ENCODE assay signal across 25 cellular contexts in genomic region chr1:153306303-153307220, GRCh38. TPM values are rescaled to one million over a fixed set of nuclear protein-coding genes. Genes with fewer than 3 reads are reported as not detected.
"Had no signal": no experiment of that assay in that cellular context is flagged by ENCODE, and none has a peak within 500 bp of the region (broad histone marks: within the 10 kb centered on the region; RNA-seq: fewer than 3 reads in every experiment).

No MANE protein-coding gene starts in this region.

- H3K36me3 ChIP-seq: cardiac muscle cell, neutrophil, pancreas, stomach had no signal

- H3K27ac Mint-ChIP-seq: activated naive CD8-positive, alpha-beta T cell treated with anti-CD3 and anti-CD28 coated beads for 36 hours; activated T-helper 1 cell treated with anti-CD3 and anti-CD28 coated beads, Interleukin-12 subunit alpha, Interleukin-12 subunit beta, Interleukin-2, Interleukin-4 antibody, amounts not matched to agents 30 ng/mL and 10 ng/mL and 1 ng/mL, durations not matched to agents 14 hours and 24 hours and 36 hours; naive thymus-derived CD8-positive, alpha-beta T cell; stimulated activated effector memory CD8-positive, alpha-beta T cell treated with anti-CD3 and anti-CD28 coated beads, Interleukin-12 subunit alpha, Interleukin-12 subunit beta, amount 100 ng/mL, for 72 hours; type B pancreatic cell had no signal

- H3K27me3 Mint-ChIP-seq: activated naive CD8-positive, alpha-beta T cell treated with anti-CD3 and anti-CD28 coated beads for 36 hours had no signal

- H3K4me1 Mint-ChIP-seq: activated naive CD8-positive, alpha-beta T cell treated with anti-CD3 and anti-CD28 coated beads for 36 hours; stimulated activated effector memory CD8-positive, alpha-beta T cell treated with anti-CD3 and anti-CD28 coated beads, Interleukin-12 subunit alpha, Interleukin-12 subunit beta, amount 100 ng/mL, for 72 hours had no signal

- H3K36me3 Mint-ChIP-seq: activated naive CD8-positive, alpha-beta T cell treated with anti-CD3 and anti-CD28 coated beads for 36 hours; naive thymus-derived CD8-positive, alpha-beta T cell; stimulated activated effector memory CD8-positive, alpha-beta T cell treated with anti-CD3 and anti-CD28 coated beads, Interleukin-12 subunit alpha, Interleukin-12 subunit beta, amount 100 ng/mL, for 72 hours; type B pancreatic cell had no signal

- H3K27ac ChIP-seq: cardiac muscle cell, epithelial cell of prostate, foreskin keratinocyte, hepatocyte, neutrophil, pancreas, stomach, VCaP had no signal

- H3K4me2 ChIP-seq: hepatocyte, smooth muscle cell had no signal

- ATAC-seq: foreskin keratinocyte; left cardiac atrium; naive thymus-derived CD8-positive, alpha-beta T cell; pancreas; sciatic nerve; stimulated activated effector memory CD8-positive, alpha-beta T cell treated with anti-CD3 and anti-CD28 coated beads, Interleukin-12 subunit alpha, Interleukin-12 subunit beta, amount 100 ng/mL, for 72 hours had no signal

- H3K9me3 ChIP-seq: neutrophil, pancreas, stomach had no signal

- H3K4me1 ChIP-seq: foreskin keratinocyte, pancreas, stomach had no signal

- H3K9me3 Mint-ChIP-seq: activated naive CD8-positive, alpha-beta T cell treated with anti-CD3 and anti-CD28 coated beads for 36 hours; activated T-helper 1 cell treated with anti-CD3 and anti-CD28 coated beads, Interleukin-12 subunit alpha, Interleukin-12 subunit beta, Interleukin-2, Interleukin-4 antibody, amounts not matched to agents 30 ng/mL and 10 ng/mL and 1 ng/mL, durations not matched to agents 14 hours and 24 hours and 36 hours; naive thymus-derived CD8-positive, alpha-beta T cell; stimulated activated effector memory CD8-positive, alpha-beta T cell treated with anti-CD3 and anti-CD28 coated beads, Interleukin-12 subunit alpha, Interleukin-12 subunit beta, amount 100 ng/mL, for 72 hours; type B pancreatic cell had no signal

- H3K4me3 ChIP-seq: cardiac muscle cell, hepatocyte, pancreas, smooth muscle cell, stomach had no signal

- H3K27me3 ChIP-seq: hepatocyte, pancreas had no signal

- DNase-seq: activated CD4-positive, alpha-beta T cell treated with anti-CD3 and anti-CD28 coated beads, Interleukin-2, amount 50 U/mL, for 48 hours; activated naive CD4-positive, alpha-beta T cell; activated naive CD8-positive, alpha-beta T cell treated with anti-CD3 and anti-CD28 coated beads for 36 hours; amygdala; foreskin keratinocyte; left cardiac atrium; mesenchymal stem cell; naive thymus-derived CD8-positive, alpha-beta T cell; pancreas; stimulated activated CD4-positive, alpha-beta T cell treated with anti-CD3 and anti-CD28 coated beads, Interleukin-4, amount 100 ng/mL, for 1 hour; stomach had no signal

- H3K4me3 Mint-ChIP-seq: activated naive CD8-positive, alpha-beta T cell treated with anti-CD3 and anti-CD28 coated beads for 36 hours; activated T-helper 1 cell treated with anti-CD3 and anti-CD28 coated beads, Interleukin-12 subunit alpha, Interleukin-12 subunit beta, Interleukin-2, Interleukin-4 antibody, amounts not matched to agents 30 ng/mL and 10 ng/mL and 1 ng/mL, durations not matched to agents 14 hours and 24 hours and 36 hours; naive thymus-derived CD8-positive, alpha-beta T cell; stimulated activated effector memory CD8-positive, alpha-beta T cell treated with anti-CD3 and anti-CD28 coated beads, Interleukin-12 subunit alpha, Interleukin-12 subunit beta, amount 100 ng/mL, for 72 hours; type B pancreatic cell had no signal

RNA-seq across cellular contexts. Expression of gene PGLYRP3, which starts 6.2 kb away (rescaled TPM):
- total RNA-seq: activated naive CD8-positive, alpha-beta T cell treated with anti-CD3 and anti-CD28 coated beads for 36 hours; activated T-helper 1 cell treated with anti-CD3 and anti-CD28 coated beads, Interleukin-12 subunit alpha, Interleukin-12 subunit beta, Interleukin-2, Interleukin-4 antibody, amounts not matched to agents 30 ng/mL and 10 ng/mL and 1 ng/mL, durations not matched to agents 14 hours and 24 hours and 36 hours; cardiac muscle cell; dermis microvascular lymphatic vessel endothelial cell; fibroblast of lung; foreskin keratinocyte; hepatocyte; left cardiac atrium; mucosa of gallbladder; naive thymus-derived CD8-positive, alpha-beta T cell; pancreas; sciatic nerve; smooth muscle cell; stomach; temporal lobe had no signal

RNA-seq across cellular contexts. Expression of gene PGLYRP4, which starts 42.1 kb away (rescaled TPM):
- total RNA-seq: activated naive CD8-positive, alpha-beta T cell treated with anti-CD3 and anti-CD28 coated beads for 36 hours; activated T-helper 1 cell treated with anti-CD3 and anti-CD28 coated beads, Interleukin-12 subunit alpha, Interleukin-12 subunit beta, Interleukin-2, Interleukin-4 antibody, amounts not matched to agents 30 ng/mL and 10 ng/mL and 1 ng/mL, durations not matched to agents 14 hours and 24 hours and 36 hours; cardiac muscle cell; dermis microvascular lymphatic vessel endothelial cell; fibroblast of lung; hepatocyte; left cardiac atrium; mucosa of gallbladder; naive thymus-derived CD8-positive, alpha-beta T cell; sciatic nerve; stomach; temporal lobe had no signal

RNA-seq across cellular contexts. Expression of gene LORICRIN, which starts 47.1 kb away (rescaled TPM):
- total RNA-seq: activated naive CD8-positive, alpha-beta T cell treated with anti-CD3 and anti-CD28 coated beads for 36 hours; activated T-helper 1 cell treated with anti-CD3 and anti-CD28 coated beads, Interleukin-12 subunit alpha, Interleukin-12 subunit beta, Interleukin-2, Interleukin-4 antibody, amounts not matched to agents 30 ng/mL and 10 ng/mL and 1 ng/mL, durations not matched to agents 14 hours and 24 hours and 36 hours; cardiac muscle cell; dermis microvascular lymphatic vessel endothelial cell; fibroblast of lung; foreskin keratinocyte; hepatocyte; left cardiac atrium; mucosa of gallbladder; naive thymus-derived CD8-positive, alpha-beta T cell; pancreas; sciatic nerve; smooth muscle cell; stomach had no signal

RNA-seq across cellular contexts. Expression of gene S100A9, which starts 51.1 kb away (rescaled TPM):
- total RNA-seq: activated naive CD8-positive, alpha-beta T cell treated with anti-CD3 and anti-CD28 coated beads for 36 hours; activated T-helper 1 cell treated with anti-CD3 and anti-CD28 coated beads, Interleukin-12 subunit alpha, Interleukin-12 subunit beta, Interleukin-2, Interleukin-4 antibody, amounts not matched to agents 30 ng/mL and 10 ng/mL and 1 ng/mL, durations not matched to agents 14 hours and 24 hours and 36 hours; fibroblast of lung had no signal
